ENCODE assay signal across 10 cellular contexts in the genomic region with DNA sequence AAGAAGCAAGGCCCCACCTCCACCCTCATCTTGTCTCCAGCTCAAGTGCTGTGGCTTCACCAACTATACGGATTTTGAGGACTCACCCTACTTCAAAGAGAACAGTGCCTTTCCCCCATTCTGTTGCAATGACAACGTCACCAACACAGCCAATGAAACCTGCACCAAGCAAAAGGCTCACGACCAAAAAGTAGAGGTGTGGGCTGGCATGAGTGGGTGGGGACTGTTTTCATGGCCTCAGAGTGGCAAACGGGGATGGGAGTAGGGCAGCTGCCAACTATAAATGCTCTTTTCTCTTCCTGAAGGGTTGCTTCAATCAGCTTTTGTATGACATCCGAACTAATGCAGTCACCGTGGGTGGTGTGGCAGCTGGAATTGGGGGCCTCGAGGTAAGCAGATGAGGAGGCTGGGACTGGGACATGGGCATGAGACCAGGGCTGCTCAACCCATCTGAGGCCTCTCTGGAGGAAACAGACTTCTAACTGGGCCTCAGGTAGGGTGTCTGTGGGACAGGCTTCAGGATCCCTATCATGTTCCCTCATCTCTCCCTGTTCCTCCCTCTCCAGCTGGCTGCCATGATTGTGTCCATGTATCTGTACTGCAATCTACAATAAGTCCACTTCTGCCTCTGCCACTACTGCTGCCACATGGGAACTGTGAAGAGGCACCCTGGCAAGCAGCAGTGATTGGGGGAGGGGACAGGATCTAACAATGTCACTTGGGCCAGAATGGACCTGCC. TPM values are rescaled to one million over a fixed set of nuclear protein-coding genes. Genes with fewer than 3 reads are reported as not detected.
A peak's percentile ranks its signal among the peaks of the same experiment; 100 is the strongest.
DNase-seq lines count a peak whose midpoint lies in the region; ATAC-seq lines count a peak whose summit lies in the region.
"Had no signal": no experiment of that assay in that cellular context is flagged by ENCODE, and none has a peak within 500 bp of the region (broad histone marks: within the 10 kb centered on the region; RNA-seq: fewer than 3 reads in every experiment).

No MANE protein-coding gene starts in this region.

- no peak overlapping the region for H2BK12ac ChIP-seq in mesenchymal stem cell (ENCODE audit: low read length in 2 of 2)

- H3K9ac ChIP-seq in mesenchymal stem cell (ENCODE audit: low read length): no peak overlapping the region

- H4K91ac ChIP-seq in mesenchymal stem cell (ENCODE audit: low read length): no peak overlapping the region

- H2AK5ac ChIP-seq in mesenchymal stem cell (ENCODE audit: low read length, severe bottlenecking): peak overlapping the region; percentile 91

- H3K36me3 ChIP-seq in mesenchymal stem cell (ENCODE audit: control insufficient read depth in 1 of 2, insufficient read depth in 2 of 2, low read depth in 1 of 2, low read length in 2 of 2): peaks cover 23 to 25% of the 10 kb centered on the region in 2 experiments

- peaks cover 37% of the 10 kb centered on the region for H3K4me1 ChIP-seq in mesenchymal stem cell (ENCODE audit: control insufficient read depth, insufficient read depth, low read depth, low read length)

- H2AFZ ChIP-seq in mesenchymal stem cell (ENCODE audit: low read depth, low read length): no peak overlapping the region

- H3K23ac ChIP-seq in mesenchymal stem cell (ENCODE audit: low read length in 2 of 2): no peak overlapping the region

- no peak overlapping the region for H3K4me3 ChIP-seq in mesenchymal stem cell (ENCODE audit: insufficient read depth in 1 of 2, low read depth in 1 of 2, low read length in 2 of 2)
- H3K4me3 ChIP-seq: adrenal gland had no signal

- H3K27ac ChIP-seq in mesenchymal stem cell (ENCODE audit: low read length, poor library complexity, severe bottlenecking) (no peak overlapping the region), temporal lobe (ENCODE audit: low read depth, low read length) (peak overlapping the region; percentile 3)
- H3K27ac ChIP-seq: neutrophil had no signal

- no peak overlapping the region for H2BK120ac ChIP-seq in mesenchymal stem cell (ENCODE audit: low read depth, low read length)

- H3K9me3 ChIP-seq in mesenchymal stem cell (ENCODE audit: control insufficient read depth, low read length): no peaks in the 10 kb centered on the region
- H3K9me3 ChIP-seq: adrenal gland, neutrophil had no signal

- no peaks in the 10 kb centered on the region for H3K27me3 ChIP-seq in mesenchymal stem cell (ENCODE audit: control insufficient read depth in 1 of 2, insufficient read depth in 1 of 2, low read length in 2 of 2)
- H3K27me3 ChIP-seq: adrenal gland, neutrophil had no signal

- no peak overlapping the region for H3K4ac ChIP-seq in mesenchymal stem cell (ENCODE audit: low read depth in 1 of 2, low read length in 2 of 2)

- H3K4me2 ChIP-seq in mesenchymal stem cell (ENCODE audit: low read length, poor library complexity, severe bottlenecking): no peak overlapping the region

- 92% methylated on average over 5 of the region's 7 CpGs for WGBS in mesenchymal stem cell

- H2BK5ac ChIP-seq in mesenchymal stem cell (ENCODE audit: low read depth, low read length, poor library complexity, severe bottlenecking): no peak overlapping the region

- H3K18ac ChIP-seq in mesenchymal stem cell (ENCODE audit: low read depth in 1 of 2, low read length in 2 of 2): no peak overlapping the region

- DNase-seq in activated effector memory CD4-positive, alpha-beta T cell treated with anti-CD3 and anti-CD28 coated beads, Interleukin-2, amount 50 U/mL, for 16 hours: peak; percentile 83
- DNase-seq in activated effector memory CD4-positive, alpha-beta T cell treated with Interleukin-2 at 50 U/mL for 16 hours: no peak
- DNase-seq in mesenchymal stem cell: no peak
- DNase-seq in SK-N-DZ (ENCODE audit: low spot score): no peak
- DNase-seq: KG1 had no signal

- no peak for ATAC-seq in HG02678 (IDR thresholded peaks at IDR 0.05; ENCODE audit: unreplicated experiment)

- H3K79me1 ChIP-seq in mesenchymal stem cell (replicated peaks; ENCODE audit: low read length, poor library complexity, severe bottlenecking): no peaks in the 10 kb centered on the region

- H4K8ac ChIP-seq in mesenchymal stem cell (ENCODE audit: low read length): no peak overlapping the region

- H3K14ac ChIP-seq in mesenchymal stem cell (ENCODE audit: low read length in 2 of 2): no peak overlapping the region

- H2BK15ac ChIP-seq in mesenchymal stem cell (ENCODE audit: low read depth, poor library complexity, severe bottlenecking): no peak overlapping the region

RNA-seq across cellular contexts. Expression of a gene that starts 8.8 kb away (rescaled TPM):
- not detected for polyA plus RNA-seq in mesenchymal stem cell (2013, experiment 1 of 2)
- polyA plus RNA-seq in mesenchymal stem cell (2013, experiment 2 of 2): not detected
- not detected for total RNA-seq in temporal lobe
- polyA plus RNA-seq in SK-N-DZ (2014; cell fraction: cytosol; rRNA removed): not detected in 2 replicates
- polyA plus RNA-seq in SK-N-DZ (2014; cell fraction: nucleus; rRNA removed): not detected in 2 replicates
- total RNA-seq: adrenal gland, frontal cortex had no signal
- polyA plus RNA-seq: adrenal gland had no signal

RNA-seq across cellular contexts. Expression of a gene that starts 10.2 kb away (rescaled TPM):
- 0.12 TPM for polyA plus RNA-seq in mesenchymal stem cell (2013, experiment 1 of 2)
- polyA plus RNA-seq in mesenchymal stem cell (2013, experiment 2 of 2): 0.23 TPM
- total RNA-seq in temporal lobe: 0.74 TPM
- 0.21 TPM in 1 of 2 replicates, not detected in the other for polyA plus RNA-seq in SK-N-DZ (2014; cell fraction: cytosol; rRNA removed)
- not detected in 2 replicates for polyA plus RNA-seq in SK-N-DZ (2014; cell fraction: nucleus; rRNA removed)

RNA-seq across cellular contexts. Expression of a gene that starts 13.1 kb away (rescaled TPM):
- 55.9 TPM for polyA plus RNA-seq in mesenchymal stem cell (2013, experiment 1 of 2)
- polyA plus RNA-seq in mesenchymal stem cell (2013, experiment 2 of 2): 60.5 TPM
- total RNA-seq in temporal lobe: 29.0 TPM
- 46.5 and 50.3 TPM in 2 replicates for polyA plus RNA-seq in SK-N-DZ (2014; cell fraction: cytosol; rRNA removed)
- polyA plus RNA-seq in SK-N-DZ (2014; cell fraction: nucleus; rRNA removed): 118 and 124 TPM in 2 replicates

RNA-seq across cellular contexts. Expression of a gene that starts 18.0 kb away (rescaled TPM):
- polyA plus RNA-seq in mesenchymal stem cell (2013, experiment 1 of 2): 1.2 TPM
- 1.1 TPM for polyA plus RNA-seq in mesenchymal stem cell (2013, experiment 2 of 2)
- total RNA-seq in temporal lobe: 2.2 TPM
- 0.59 and 0.99 TPM in 2 replicates for polyA plus RNA-seq in SK-N-DZ (2014; cell fraction: cytosol; rRNA removed)
- polyA plus RNA-seq in SK-N-DZ (2014; cell fraction: nucleus; rRNA removed): 0.50 and 1.2 TPM in 2 replicates

RNA-seq across cellular contexts. Expression of a gene that starts 52.7 kb away (rescaled TPM):
- polyA plus RNA-seq in mesenchymal stem cell (2013, experiment 1 of 2): 13.9 TPM
- polyA plus RNA-seq in mesenchymal stem cell (2013, experiment 2 of 2): 13.7 TPM
- total RNA-seq in temporal lobe: 16.0 TPM
- 21.2 and 24.3 TPM in 2 replicates for polyA plus RNA-seq in SK-N-DZ (2014; cell fraction: cytosol; rRNA removed)
- 11.0 and 14.0 TPM in 2 replicates for polyA plus RNA-seq in SK-N-DZ (2014; cell fraction: nucleus; rRNA removed)
